In the genomic region with DNA sequence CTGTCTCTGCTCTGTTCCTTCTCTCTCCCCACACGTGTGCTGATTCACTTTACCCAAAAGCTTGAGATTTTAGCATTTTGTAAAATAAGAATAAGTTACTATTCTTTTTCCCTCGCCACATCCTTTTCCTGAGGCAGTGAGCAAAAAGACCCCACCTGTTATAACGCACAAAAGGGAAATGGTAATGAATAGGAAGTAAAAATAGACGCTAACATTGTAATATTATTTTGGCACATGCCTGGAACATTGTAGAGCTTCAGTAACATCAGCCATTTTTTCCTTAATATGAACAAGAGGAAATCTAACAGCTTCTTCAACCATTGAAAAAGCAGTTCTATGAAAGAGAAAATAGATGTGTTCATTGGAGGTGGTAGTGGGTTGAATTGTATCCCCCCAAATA, we compare ENCODE assay signal across 19 cellular contexts. TPM values are rescaled to one million over a fixed set of nuclear protein-coding genes. Genes with fewer than 3 reads are reported as not detected.
DNase-seq lines count a peak whose midpoint lies in the region; ATAC-seq and TF ChIP-seq lines count a peak whose summit lies in the region.
"Had no signal": no experiment of that assay in that cellular context is flagged by ENCODE, and none has a peak within 500 bp of the region (broad histone marks: within the 10 kb centered on the region; RNA-seq: fewer than 3 reads in every experiment).

No MANE protein-coding gene starts in this region.

- no peaks in the 10 kb centered on the region for H4K20me1 ChIP-seq in BLaER1 treated with 17β-estradiol and CSF1 and Interleukin-3, amounts not matched to agents 10 nM and 100 nM
- no peaks in the 10 kb centered on the region for H4K20me1 ChIP-seq in Loucy (ENCODE audit: insufficient read depth, low read length, poor library complexity, severe bottlenecking)

- H3K27ac ChIP-seq in heart left ventricle = peak overlapping the region; percentile 22 to 87 (median 78)
- H3K27ac ChIP-seq in BLaER1 treated with 17β-estradiol and CSF1 and Interleukin-3, amounts not matched to agents 10 nM and 100 nM = peak overlapping the region in 3 of 11 experiments; percentile 6 to 9 (median 8); a peak in 2 of 22 replicates
- H3K27ac ChIP-seq: SJCRH30 had no signal

- H3K27me3 Mint-ChIP-seq in nephron (ENCODE audit: low read depth) = no peaks in the 10 kb centered on the region

- no peaks in the 10 kb centered on the region for H3K9me2 ChIP-seq in Loucy (replicated peaks; ENCODE audit: low read depth, low read length)

- H3K9me3 Mint-ChIP-seq in nephron = peaks cover 3% of the 10 kb centered on the region
- H3K9me3 Mint-ChIP-seq: CD14-positive monocyte had no signal

- H3K27me3 ChIP-seq in heart left ventricle (no peaks in the 10 kb centered on the region), Loucy (ENCODE audit: insufficient read depth, low read length, poor library complexity, severe bottlenecking) (no peaks in the 10 kb centered on the region)
- no peaks in the 10 kb centered on the region for H3K27me3 ChIP-seq in BLaER1 treated with 17β-estradiol and CSF1 and Interleukin-3, amounts not matched to agents 10 nM and 100 nM
- H3K27me3 ChIP-seq: SJCRH30 had no signal

- WGBS in heart left ventricle, 4 donors = 56 to 67% (median 61%) methylated on average over 4 of the region's 4 CpGs

- ATAC-seq in heart left ventricle = peak in 2 of 4 donors; percentile 28 to 67
- ATAC-seq in Right ventricle myocardium inferior = no peak
- no peak for ATAC-seq in HG02970 (IDR thresholded peaks at IDR 0.05; ENCODE audit: low FRiP score, unreplicated experiment)
- ATAC-seq: PC-3 had no signal

- H3K79me2 ChIP-seq in Loucy (ENCODE audit: insufficient read depth, low read length) = no peaks in the 10 kb centered on the region

- H3K4me3 Mint-ChIP-seq in nephron = no peak overlapping the region

- no peaks in the 10 kb centered on the region for H3K9me3 ChIP-seq in heart left ventricle
- peaks cover 0 to 14% (median 0%) of the 10 kb centered on the region in 11 experiments; a peak in 5 of 22 replicates for H3K9me3 ChIP-seq in BLaER1 treated with 17β-estradiol and CSF1 and Interleukin-3, amounts not matched to agents 10 nM and 100 nM (replicated peaks in 1 of 11)
- H3K9me3 ChIP-seq in Loucy (ENCODE audit: insufficient read depth, low read depth, low read length) = no peaks in the 10 kb centered on the region
- H3K9me3 ChIP-seq: SJCRH30 had no signal

- H3K4me3 ChIP-seq in heart left ventricle = no peak overlapping the region
- H3K4me3 ChIP-seq in BLaER1 treated with 17β-estradiol and CSF1 and Interleukin-3, amounts not matched to agents 10 nM and 100 nM = no peak overlapping the region
- H3K4me3 ChIP-seq in Loucy (ENCODE audit: low read length, poor library complexity, severe bottlenecking) = no peak overlapping the region
- H3K4me3 ChIP-seq: SJCRH30 had no signal

- no peak overlapping the region for H3K9ac ChIP-seq in BLaER1 treated with 17β-estradiol and CSF1 and Interleukin-3, amounts not matched to agents 10 nM and 100 nM
- no peak overlapping the region for H3K9ac ChIP-seq in Loucy (ENCODE audit: low read depth, low read length, poor library complexity, severe bottlenecking)

- H2AFZ ChIP-seq in Loucy (ENCODE audit: low read length) = 0 out of 2 replicates have a peak overlapping the region, but pooled peaks have one; percentile 13

- TF ChIP-seq CTCF in heart left ventricle (IDR thresholded peaks at IDR 0.05) (no peak), Loucy (conservative IDR thresholded peaks at IDR 0.05; ENCODE audit: low read length) (no peak), nephron (IDR thresholded peaks at IDR 0.05; ENCODE audit: unreplicated experiment in 3 of 3) (no peak)

- H3K4me1 Mint-ChIP-seq in nephron = peaks cover 50% of the 10 kb centered on the region

- peak overlapping the region in 10 of 11 experiments; percentile 9 to 70 (median 57); a peak in 18 of 22 replicates for H3K4me2 ChIP-seq in BLaER1 treated with 17β-estradiol and CSF1 and Interleukin-3, amounts not matched to agents 10 nM and 100 nM
- H3K4me2 ChIP-seq in Loucy (ENCODE audit: low read depth, low read length, poor library complexity, severe bottlenecking) = no peak overlapping the region

- intact Hi-C loops in heart left ventricle (cut with DNase I) (no loop called here), Right ventricle myocardium inferior (cut with DNase I) (no loop called here)

- H3K36me3 ChIP-seq in heart left ventricle = no peaks in the 10 kb centered on the region
- no peaks in the 10 kb centered on the region for H3K36me3 ChIP-seq in BLaER1 treated with 17β-estradiol and CSF1 and Interleukin-3, amounts not matched to agents 10 nM and 100 nM
- H3K36me3 ChIP-seq in Loucy (ENCODE audit: insufficient read depth, low read length) = no peaks in the 10 kb centered on the region
- H3K36me3 ChIP-seq: SJCRH30 had no signal

- no peak for TF ChIP-seq POLR2A in heart left ventricle (IDR thresholded peaks at IDR 0.05)

- H3K36me3 Mint-ChIP-seq in nephron (ENCODE audit: low read depth) = no peaks in the 10 kb centered on the region
- H3K36me3 Mint-ChIP-seq: CD14-positive monocyte had no signal

- H3K4me1 ChIP-seq in heart left ventricle = peaks cover 0 to 61% (median 20%) of the 10 kb centered on the region in 12 donors
- peaks cover 26 to 51% (median 46%) of the 10 kb centered on the region in 10 experiments for H3K4me1 ChIP-seq in BLaER1 treated with 17β-estradiol and CSF1 and Interleukin-3, amounts not matched to agents 10 nM and 100 nM
- H3K4me1 ChIP-seq in Loucy (ENCODE audit: insufficient read depth, low read length, poor library complexity, severe bottlenecking) = peaks cover 50% of the 10 kb centered on the region

- DNase-seq in heart left ventricle (no peak), Right ventricle myocardium inferior (ENCODE audit: missing footprints) (no peak), NCI-H187 (lab: John Stamatoyannopoulos, UW) (no peak)
- DNase-seq: DND-41, H7, KG1, NCI-H1417 treated with DMSO at 0.1 percent for 48 hours, NCI-H1930, NCI-H226, NCI-H524, PC-3, RPMI8226, SJCRH30 had no signal

- H3F3A ChIP-seq in Loucy (ENCODE audit: low read depth) = peaks cover 7% of the 10 kb centered on the region; the same call in 1 of the 2 replicates

- H3K27ac Mint-ChIP-seq in nephron = peak overlapping the region in 2 of 3 experiments; percentile 21 to 25

RNA-seq across cellular contexts. Expression of gene CD200, which starts 40.5 kb away (rescaled TPM):
- total RNA-seq in heart left ventricle (10 to 100 TPM in 1 of 9 donors, 1 to 10 TPM in 3, under 1 TPM in 5; 0.26 to 23.9 (median 0.81) TPM), Right ventricle myocardium inferior (0.92 TPM)
- polyA plus RNA-seq in heart left ventricle = under 1 TPM; 0.38 to 0.94 TPM
- total RNA-seq: G401, PC-3, SJCRH30 had no signal
